Comparison of ENCODE assay signal across 8 cellular contexts in the genomic region with DNA sequence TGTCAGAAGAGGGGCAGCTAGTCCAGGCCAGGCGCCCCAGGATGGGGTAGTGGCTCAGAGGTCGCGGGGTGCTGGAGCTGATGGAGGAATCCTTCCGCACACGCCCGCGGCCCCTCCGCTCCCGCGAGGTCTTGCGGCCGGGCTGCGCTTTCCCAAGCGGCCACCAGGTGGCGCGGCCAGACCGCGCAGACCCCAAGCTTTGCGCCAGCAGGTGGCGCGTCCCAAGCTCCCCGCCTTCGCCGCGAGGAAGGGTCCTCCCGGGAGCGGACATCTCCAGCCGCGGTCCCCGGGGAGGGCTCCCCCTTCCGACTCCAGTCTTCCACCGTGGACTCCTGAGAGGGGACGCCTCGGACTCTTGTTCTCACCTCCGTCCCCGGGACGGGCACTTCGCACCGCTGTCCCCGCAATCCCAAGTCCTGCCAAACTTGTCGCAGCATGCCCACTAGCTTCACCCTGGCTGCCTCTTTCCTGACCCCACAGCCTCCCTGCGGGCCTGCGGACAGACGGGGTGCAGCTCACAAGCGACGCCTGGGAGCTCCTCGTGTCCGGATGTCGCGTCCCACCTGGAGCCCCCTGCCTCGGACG. TPM values are rescaled to one million over a fixed set of nuclear protein-coding genes. Genes with fewer than 3 reads are reported as not detected.
DNase-seq lines count a peak whose midpoint lies in the region; ATAC-seq and TF ChIP-seq lines count a peak whose summit lies in the region.

No MANE protein-coding gene starts in this region.

- H3K27me3 ChIP-seq in duodenal mucosa (ENCODE audit: control insufficient read depth in 1 of 2, insufficient read depth in 2 of 2, low read length in 2 of 2) (peaks cover 29 to 41% of the 10 kb centered on the region in 2 donors), lung (ENCODE audit: control insufficient read depth, insufficient read depth) (no peaks in the 10 kb centered on the region)

- peak overlapping the region in 1 of 2 donors; percentile 51 for H3K9ac ChIP-seq in duodenal mucosa (ENCODE audit: low read depth in 1 of 2, low read length in 2 of 2)

- peaks cover 2 to 5% of the 10 kb centered on the region in 2 donors for H3K9me3 ChIP-seq in duodenal mucosa (ENCODE audit: control insufficient read depth in 1 of 2, low read length in 2 of 2)
- peaks cover 0 to 5% of the 10 kb centered on the region in 2 donors for H3K9me3 ChIP-seq in lung (ENCODE audit: control insufficient read depth in 2 of 2, insufficient read depth in 1 of 2, low read length in 1 of 2)

- peaks cover 6 to 11% of the 10 kb centered on the region in 2 donors for H3K4me1 ChIP-seq in duodenal mucosa (ENCODE audit: control insufficient read depth in 1 of 2, insufficient read depth in 2 of 2, low read length in 2 of 2)
- H3K4me1 ChIP-seq in lung (ENCODE audit: control insufficient read depth in 2 of 2, insufficient read depth in 2 of 2, low read length in 2 of 2): peaks cover 0 to 7% of the 10 kb centered on the region in 2 donors

- peak overlapping the region; percentile 75 for H3K4me3 ChIP-seq in duodenal mucosa (ENCODE audit: low read depth in 1 of 2, low read length in 2 of 2)
- H3K4me3 ChIP-seq in lung: no peak overlapping the region

- WGBS in lung, 2 donors: 1% methylated on average over 52 of the region's 52 CpGs

- DNase-seq in NCI-H82 (lab: John Stamatoyannopoulos, UW) (peak; percentile 71), NCI-H82 treated with DMSO at 0.1 percent for 48 hours (lab: John Stamatoyannopoulos, UW; ENCODE audit: unreplicated experiment) (no peak), NCI-H2196 treated with DMSO at 0.1 percent for 48 hours (lab: John Stamatoyannopoulos, UW; ENCODE audit: unreplicated experiment) (peak; percentile 6), lung (ENCODE audit: low spot score) (peak; percentile 53)
- peak; percentile 55 to 56 for DNase-seq in activated CD4-positive, alpha-beta T cell treated with anti-CD3 and anti-CD28 coated beads, Interleukin-2, amount 50 U/mL, for 4 hours
- peak; percentile 24 to 67 (median 36) for DNase-seq in stimulated activated CD4-positive, alpha-beta T cell treated with anti-CD3 and anti-CD28 coated beads, TNF-alpha, amount 100 ng/mL, for 1 hour (ENCODE audit: low read depth in 3 of 3, low spot score in 1 of 3)

- H3K36me3 ChIP-seq in duodenal mucosa (ENCODE audit: control insufficient read depth in 1 of 2, insufficient read depth in 2 of 2, low read length in 2 of 2) (no peaks in the 10 kb centered on the region), lung (ENCODE audit: control insufficient read depth in 2 of 2, insufficient read depth in 2 of 2, low read length in 2 of 2) (no peaks in the 10 kb centered on the region)

- H3K27ac ChIP-seq in duodenal mucosa (ENCODE audit: low read depth, low read length) (no peak overlapping the region), lung (ENCODE audit: low read depth in 1 of 2, low read length in 1 of 2) (no peak overlapping the region)

- ATAC-seq in HG02885 (IDR thresholded peaks at IDR 0.05; ENCODE audit: poor library complexity, unreplicated experiment): peak; percentile 92
- ATAC-seq in lung (ENCODE audit: insufficient read depth, low FRiP score): peak; percentile 87

- peak; percentile 100 for TF ChIP-seq CTCF in lung (IDR thresholded peaks at IDR 0.05; ENCODE audit: control extremely low read depth, extremely low read depth)

RNA-seq across cellular contexts. Expression of a gene that starts 19.4 kb away (rescaled TPM):
- not detected for total RNA-seq in lung
- polyA plus RNA-seq in lung: not detected

RNA-seq across cellular contexts. Expression of a gene that starts 24.2 kb away (rescaled TPM):
- total RNA-seq in lung: 1 to 10 TPM in 1 of 2 donors, under 1 TPM in 1; 0.71 to 3.7 TPM
- polyA plus RNA-seq in lung: under 1 TPM; 0.21 to 0.59 TPM
